8 cellular contexts compared by ENCODE assay signal in the genomic region with DNA sequence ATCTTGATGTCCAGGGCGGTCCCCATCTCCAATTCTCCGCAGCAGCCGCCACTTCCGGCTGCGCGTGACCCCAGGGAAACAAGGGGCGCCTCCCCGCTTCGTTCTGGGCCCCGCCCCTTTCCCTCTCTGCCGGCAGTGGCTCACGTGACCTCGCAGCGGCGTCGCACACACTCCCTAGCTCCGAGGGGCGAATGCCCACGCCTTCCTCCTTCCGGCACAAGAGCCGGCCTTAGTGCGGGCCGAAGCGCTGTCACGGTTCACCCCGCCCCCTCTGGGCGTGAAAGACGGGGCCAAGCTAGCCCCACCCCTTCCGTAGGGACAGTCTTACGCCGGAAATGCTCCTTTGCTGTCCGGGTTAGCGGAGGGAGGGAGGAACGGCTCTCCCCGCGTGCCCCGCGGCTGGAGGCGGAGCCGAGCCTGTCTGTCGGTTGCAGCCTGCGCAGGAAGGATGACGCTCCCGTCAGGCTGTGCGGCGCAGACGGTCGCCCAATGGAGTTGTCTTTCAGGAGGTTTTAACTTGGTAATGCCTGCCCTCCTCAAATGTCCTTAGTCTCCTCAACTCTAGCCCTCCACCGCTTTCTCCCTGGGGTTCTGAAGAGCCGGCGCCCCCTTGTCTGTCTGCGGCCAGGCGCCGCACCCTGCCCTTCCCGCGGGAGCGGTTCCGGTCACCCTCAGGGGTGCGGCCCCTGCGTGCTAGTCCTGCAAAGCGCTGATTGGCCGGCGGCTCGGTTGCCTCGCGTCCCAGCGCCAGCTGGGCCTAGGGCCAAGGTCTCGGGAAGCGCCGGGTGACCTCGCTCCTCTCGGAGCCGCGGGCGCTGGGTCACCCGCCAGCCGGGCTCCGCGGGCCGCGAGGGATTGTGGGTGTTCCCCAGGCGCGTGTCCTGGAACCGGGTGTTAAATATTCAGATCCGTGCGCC. TPM values are rescaled to one million over a fixed set of nuclear protein-coding genes. Genes with fewer than 3 reads are reported as not detected.
DNase-seq lines count a peak whose midpoint lies in the region; ATAC-seq and TF ChIP-seq lines count a peak whose summit lies in the region.

A gene (minus strand): TSS at position 66 of the 917 bp plus-strand sequence. CDS start 40 bp downstream, at position 26.

- H3K36me3 ChIP-seq in adipocyte (ENCODE audit: control insufficient read depth, insufficient read depth, low read length, severe bottlenecking) (no peaks in the 10 kb centered on the region), cardiac muscle cell (no peaks in the 10 kb centered on the region), parathyroid adenoma (ENCODE audit: control insufficient read depth, insufficient read depth, low read length) (no peaks in the 10 kb centered on the region), tibial nerve (no peaks in the 10 kb centered on the region)

- H3K27me3 ChIP-seq in adipocyte (replicated peaks; ENCODE audit: control insufficient read depth, insufficient read depth, low read length) (no peaks in the 10 kb centered on the region), cardiac muscle cell (no peaks in the 10 kb centered on the region), parathyroid adenoma (ENCODE audit: control insufficient read depth, insufficient read depth, low read length) (no peaks in the 10 kb centered on the region), tibial nerve (no peaks in the 10 kb centered on the region)

- peak; percentile 95 for TF ChIP-seq EP300 in tibial nerve (IDR thresholded peaks at IDR 0.05)

- peak within 1 kb of the TSS; percentile 98 for H3K27ac ChIP-seq in cardiac muscle cell
- peak within 1 kb of the TSS; percentile 96 for H3K27ac ChIP-seq in parathyroid adenoma
- peak within 1 kb of the TSS; percentile 96 to 98 (median 98) for H3K27ac ChIP-seq in tibial nerve

- peak within 1 kb of the TSS; percentile 86 for H2AFZ ChIP-seq in parathyroid adenoma

- peaks cover 11% of the 10 kb centered on the region for H3K79me2 ChIP-seq in parathyroid adenoma

- DNase-seq in NCI-H1436 (lab: John Stamatoyannopoulos, UW) (peak; percentile 98), T follicular helper cell (ENCODE audit: low read depth) (peak; percentile 95), adipocyte (ENCODE audit: low read depth) (peak; percentile 100), cardiac muscle cell (ENCODE audit: low read depth in 1 of 2, low spot score in 1 of 2) (peak; percentile 99 to 100), tibial nerve (ENCODE audit: low spot score in 2 of 2) (peak; percentile 95)

- WGBS in tibial nerve, 2 donors, result 0 to 1% methylated on average over 47 to 68 of the region's 86 CpGs

- peak within 1 kb of the TSS; percentile 88 for H3K4me2 ChIP-seq in parathyroid adenoma (ENCODE audit: low read length)

- TF ChIP-seq CTCF in GM12875 (IDR thresholded peaks at IDR 0.05; ENCODE audit: borderline replicate concordance, insufficient read depth, low read depth, low read length), result no peak
- no peak for TF ChIP-seq CTCF in cardiac muscle cell (IDR thresholded peaks at IDR 0.05; ENCODE audit: low read depth, low read length)
- no peak for TF ChIP-seq CTCF in parathyroid adenoma (IDR thresholded peaks at IDR 0.05)
- peak in 1 of 5 experiments; percentile 43 for TF ChIP-seq CTCF in tibial nerve (IDR thresholded peaks at IDR 0.05)

- peak; percentile 94 for ATAC-seq in HG02798 (IDR thresholded peaks at IDR 0.05; ENCODE audit: poor library complexity, unreplicated experiment)

- H3K4me1 ChIP-seq in adipocyte (ENCODE audit: control insufficient read depth, insufficient read depth, low read length) (peaks cover 25% of the 10 kb centered on the region), cardiac muscle cell (ENCODE audit: low read depth) (peaks cover 4% of the 10 kb centered on the region), parathyroid adenoma (peaks cover 2% of the 10 kb centered on the region), tibial nerve (peaks cover 0 to 32% (median 12%) of the 10 kb centered on the region in 4 donors)

- H3K9ac ChIP-seq in adipocyte (ENCODE audit: low read length) (peak within 1 kb of the TSS; percentile 98), parathyroid adenoma (peak within 1 kb of the TSS; percentile 5)

- TF ChIP-seq POLR2A in tibial nerve (IDR thresholded peaks at IDR 0.05), result peak; percentile 40 to 81

- peak within 1 kb of the TSS; percentile 81 for H3K4me3 ChIP-seq in GM12875 (ENCODE audit: low read depth, low read length)
- peak within 1 kb of the TSS; percentile 82 for H3K4me3 ChIP-seq in adipocyte (ENCODE audit: low read length)
- peak within 1 kb of the TSS; percentile 87 for H3K4me3 ChIP-seq in cardiac muscle cell
- peak within 1 kb of the TSS; percentile 86 for H3K4me3 ChIP-seq in parathyroid adenoma (ENCODE audit: low read depth, low read length)
- peak within 1 kb of the TSS; percentile 80 to 92 (median 90) for H3K4me3 ChIP-seq in tibial nerve

- H3K9me3 ChIP-seq in adipocyte (ENCODE audit: control insufficient read depth, low read length) (no peaks in the 10 kb centered on the region), cardiac muscle cell (ENCODE audit: low read depth) (no peaks in the 10 kb centered on the region), parathyroid adenoma (ENCODE audit: control insufficient read depth, low read length) (no peaks in the 10 kb centered on the region), tibial nerve (no peaks in the 10 kb centered on the region)

RNA-seq across cellular contexts. Expression of the gene that starts here (rescaled TPM):
- total RNA-seq in cardiac muscle cell, result 45.0 and 46.3 TPM in 2 replicates
- 29.9 and 33.6 TPM in 2 replicates for polyA plus RNA-seq in cardiac muscle cell
- total RNA-seq in tibial nerve, result 10 to 100 TPM; 34.7 to 55.8 (median 51.6) TPM

Comparison
In these comparisons a context has a peak if more than half of its experiments do, and no peak if none do; other contexts are left out.
1. Peak in every context shown above with its lines: DNase-seq, ATAC-seq, H3K4me3 ChIP-seq and H3K27ac ChIP-seq.